ENCODE assay signal across 23 cellular contexts in the genomic region with DNA sequence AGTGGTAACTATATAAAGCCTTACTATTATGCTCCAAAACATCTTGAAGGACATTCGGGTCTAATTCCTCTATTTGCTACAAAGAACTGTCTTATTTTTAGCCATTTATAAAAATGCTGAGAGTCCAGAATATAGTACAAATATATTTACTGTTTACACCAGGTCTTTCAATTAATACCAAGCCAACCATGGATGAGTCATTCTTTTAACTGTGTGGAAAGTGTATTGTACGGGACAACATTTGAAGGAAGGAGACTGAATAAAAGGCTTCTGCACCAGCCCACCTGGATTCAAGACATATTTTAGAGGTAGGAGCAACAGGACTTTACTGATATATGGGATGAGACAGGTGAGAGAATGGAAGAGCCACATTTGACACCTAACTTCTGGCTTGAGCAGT.
"Had no signal": no experiment of that assay in that cellular context is flagged by ENCODE, and none has a peak within 500 bp of the region (broad histone marks: within the 10 kb centered on the region; RNA-seq: fewer than 3 reads in every experiment).

No MANE protein-coding gene starts in this region.

- ATAC-seq: activated CD4-positive, alpha-beta T cell treated with anti-CD3 and anti-CD28 coated beads for 36 hours; activated T-helper 17 cell treated with anti-CD3 and anti-CD28 coated beads, Interleukin-2, amount 50 U/mL, for 72 hours; left lung; naive thymus-derived CD8-positive, alpha-beta T cell had no signal

- H3K9me3 ChIP-seq: left lung, sigmoid colon, thoracic aorta, upper lobe of left lung had no signal

- H3K4me1 ChIP-seq: left lung, sigmoid colon, upper lobe of left lung had no signal

- DNase-seq: activated B cell treated with CpG ODN at 0.5 μM for 24 hours; activated CD4-positive, alpha-beta T cell treated with anti-CD3 and anti-CD28 coated beads for 36 hours; activated CD4-positive, alpha-beta T cell treated with anti-CD3 and anti-CD28 coated beads, Interleukin-2, amount 50 U/mL, for 4 hours; activated CD8-positive, alpha-beta memory T cell treated with anti-CD3 and anti-CD28 coated beads for 24 hours; activated CD8-positive, alpha-beta memory T cell treated with anti-CD3 and anti-CD28 coated beads, Interleukin-2, amount 50 U/mL, for 4 hours; activated naive CD4-positive, alpha-beta T cell; activated naive CD8-positive, alpha-beta T cell treated with anti-CD3 and anti-CD28 coated beads for 36 hours; activated T-cell treated with anti-CD3 and anti-CD28 coated beads, Interleukin-2, amount 50 U/mL, for 24 hours; cortex of kidney; kidney; left lung; naive thymus-derived CD8-positive, alpha-beta T cell; retina; sigmoid colon; stimulated activated CD4-positive, alpha-beta T cell treated with anti-CD3 and anti-CD28 coated beads, Interleukin-4, amount 100 ng/mL, for 1 hour; stimulated activated naive CD4-positive, alpha-beta T cell; T1000; upper lobe of left lung had no signal

- H3K4me3 ChIP-seq: cardiac muscle cell, left lung, lung, sigmoid colon, smooth muscle cell, thoracic aorta, upper lobe of left lung had no signal

- H3K27me3 ChIP-seq: cardiac muscle cell, left lung, sigmoid colon, upper lobe of left lung had no signal

- H3K27ac ChIP-seq: cardiac muscle cell, left lung, sigmoid colon, thoracic aorta, upper lobe of left lung had no signal
